In the genomic region with DNA sequence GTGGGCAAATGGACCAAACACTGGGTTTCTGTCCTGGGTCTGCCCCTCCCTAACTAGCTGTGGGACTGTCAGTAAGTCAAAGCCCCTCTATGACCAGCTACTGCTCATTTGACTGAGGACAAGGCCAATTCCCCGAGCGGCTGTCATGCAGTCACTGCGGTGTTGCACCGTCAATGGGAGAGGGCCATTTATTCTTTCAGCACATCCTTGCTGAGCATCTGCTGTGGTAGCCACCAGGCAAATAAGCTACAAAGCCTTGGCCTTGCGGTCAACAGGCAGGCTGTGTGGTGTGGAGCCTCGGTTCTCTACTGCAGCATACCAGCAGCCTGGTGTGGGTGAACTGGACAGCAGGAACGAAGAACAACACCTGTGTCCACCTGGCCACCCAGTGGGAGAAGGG, we compare ENCODE assay signal across 1 cellular context.
TF ChIP-seq lines count a peak whose summit lies in the region.

No MANE protein-coding gene starts in this region.

TF ChIP-seq in K562, 482 proteins besides CTCF, POLR2A, EP300 and RAD21 (continues in another document):
- TF ChIP-seq, protein P1, sequence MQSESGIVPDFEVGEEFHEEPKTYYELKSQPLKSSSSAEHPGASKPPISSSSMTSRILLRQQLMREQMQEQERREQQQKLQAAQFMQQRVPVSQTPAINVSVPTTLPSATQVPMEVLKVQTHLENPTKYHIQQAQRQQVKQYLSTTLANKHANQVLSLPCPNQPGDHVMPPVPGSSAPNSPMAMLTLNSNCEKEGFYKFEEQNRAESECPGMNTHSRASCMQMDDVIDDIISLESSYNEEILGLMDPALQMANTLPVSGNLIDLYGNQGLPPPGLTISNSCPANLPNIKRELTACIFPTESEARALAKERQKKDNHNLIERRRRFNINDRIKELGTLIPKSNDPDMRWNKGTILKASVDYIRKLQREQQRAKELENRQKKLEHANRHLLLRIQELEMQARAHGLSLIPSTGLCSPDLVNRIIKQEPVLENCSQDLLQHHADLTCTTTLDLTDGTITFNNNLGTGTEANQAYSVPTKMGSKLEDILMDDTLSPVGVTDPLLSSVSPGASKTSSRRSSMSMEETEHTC (IDR thresholded peaks at IDR 0.05) = no peak
- TF ChIP-seq, protein P2, sequence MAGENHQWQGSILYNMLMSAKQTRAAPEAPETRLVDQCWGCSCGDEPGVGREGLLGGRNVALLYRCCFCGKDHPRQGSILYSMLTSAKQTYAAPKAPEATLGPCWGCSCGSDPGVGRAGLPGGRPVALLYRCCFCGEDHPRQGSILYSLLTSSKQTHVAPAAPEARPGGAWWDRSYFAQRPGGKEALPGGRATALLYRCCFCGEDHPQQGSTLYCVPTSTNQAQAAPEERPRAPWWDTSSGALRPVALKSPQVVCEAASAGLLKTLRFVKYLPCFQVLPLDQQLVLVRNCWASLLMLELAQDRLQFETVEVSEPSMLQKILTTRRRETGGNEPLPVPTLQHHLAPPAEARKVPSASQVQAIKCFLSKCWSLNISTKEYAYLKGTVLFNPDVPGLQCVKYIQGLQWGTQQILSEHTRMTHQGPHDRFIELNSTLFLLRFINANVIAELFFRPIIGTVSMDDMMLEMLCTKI (IDR thresholded peaks at IDR 0.05; ENCODE audit: partially characterized antibody) = no peak
- TF ChIP-seq, protein P3, sequence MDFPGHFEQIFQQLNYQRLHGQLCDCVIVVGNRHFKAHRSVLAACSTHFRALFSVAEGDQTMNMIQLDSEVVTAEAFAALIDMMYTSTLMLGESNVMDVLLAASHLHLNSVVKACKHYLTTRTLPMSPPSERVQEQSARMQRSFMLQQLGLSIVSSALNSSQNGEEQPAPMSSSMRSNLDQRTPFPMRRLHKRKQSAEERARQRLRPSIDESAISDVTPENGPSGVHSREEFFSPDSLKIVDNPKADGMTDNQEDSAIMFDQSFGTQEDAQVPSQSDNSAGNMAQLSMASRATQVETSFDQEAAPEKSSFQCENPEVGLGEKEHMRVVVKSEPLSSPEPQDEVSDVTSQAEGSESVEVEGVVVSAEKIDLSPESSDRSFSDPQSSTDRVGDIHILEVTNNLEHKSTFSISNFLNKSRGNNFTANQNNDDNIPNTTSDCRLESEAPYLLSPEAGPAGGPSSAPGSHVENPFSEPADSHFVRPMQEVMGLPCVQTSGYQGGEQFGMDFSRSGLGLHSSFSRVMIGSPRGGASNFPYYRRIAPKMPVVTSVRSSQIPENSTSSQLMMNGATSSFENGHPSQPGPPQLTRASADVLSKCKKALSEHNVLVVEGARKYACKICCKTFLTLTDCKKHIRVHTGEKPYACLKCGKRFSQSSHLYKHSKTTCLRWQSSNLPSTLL (IDR thresholded peaks at IDR 0.05) = no peak
- TF ChIP-seq RB1 (IDR thresholded peaks at IDR 0.05; ENCODE audit: low read depth) (no peak), TEAD2 (tag; IDR thresholded peaks at IDR 0.05) (no peak), MAFG (tag; conservative IDR thresholded peaks at IDR 0.05) (no peak), ZNF57 (CRISPR knock-in tag; IDR thresholded peaks at IDR 0.05) (no peak), NR2C1 (IDR thresholded peaks at IDR 0.05) (no peak), NR2C1 (tag; IDR thresholded peaks at IDR 0.05) (no peak), SP2 (IDR thresholded peaks at IDR 0.05; ENCODE audit: extremely low read depth, low read depth, low read length, poor library complexity, severe bottlenecking) (peak; percentile 18), ZC3H4 (CRISPR knock-in tag; IDR thresholded peaks at IDR 0.05; ENCODE audit: borderline replicate concordance) (0 out of 2 replicates have a peak, but pooled peaks have one; percentile 28), GTF2E2 (tag; IDR thresholded peaks at IDR 0.05) (no peak), ZNF23 (CRISPR knock-in tag; IDR thresholded peaks at IDR 0.05) (no peak), PYGO2 (tag; IDR thresholded peaks at IDR 0.05) (no peak), NCOA1 (IDR thresholded peaks at IDR 0.05; ENCODE audit: low read depth) (no peak), HOXB6 (CRISPR knock-in tag; IDR thresholded peaks at IDR 0.05; ENCODE audit: borderline replicate concordance) (no peak), ZNF707 (CRISPR knock-in tag; conservative IDR thresholded peaks at IDR 0.05) (no peak), YBX1 (IDR thresholded peaks at IDR 0.05) (no peak), NFRKB (IDR thresholded peaks at IDR 0.05; ENCODE audit: low read depth) (no peak), HDAC1 (IDR thresholded peaks at IDR 0.05) (no peak), PHTF2 (CRISPR knock-in tag; IDR thresholded peaks at IDR 0.05) (no peak), ZFP1 (CRISPR knock-in tag; IDR thresholded peaks at IDR 0.05) (no peak), STAT5A (IDR thresholded peaks at IDR 0.05; ENCODE audit: borderline replicate concordance, low read length) (no peak), ZNF445 (CRISPR knock-in tag; IDR thresholded peaks at IDR 0.05; ENCODE audit: low read depth) (no peak), KHSRP (IDR thresholded peaks at IDR 0.05) (no peak), BACH1 (tag; IDR thresholded peaks at IDR 0.05) (no peak), MEF2D (tag; conservative IDR thresholded peaks at IDR 0.05; ENCODE audit: low read depth) (no peak), HCFC1 (IDR thresholded peaks at IDR 0.05; ENCODE audit: low read depth, low read length) (no peak)
- TF ChIP-seq, protein P4, sequence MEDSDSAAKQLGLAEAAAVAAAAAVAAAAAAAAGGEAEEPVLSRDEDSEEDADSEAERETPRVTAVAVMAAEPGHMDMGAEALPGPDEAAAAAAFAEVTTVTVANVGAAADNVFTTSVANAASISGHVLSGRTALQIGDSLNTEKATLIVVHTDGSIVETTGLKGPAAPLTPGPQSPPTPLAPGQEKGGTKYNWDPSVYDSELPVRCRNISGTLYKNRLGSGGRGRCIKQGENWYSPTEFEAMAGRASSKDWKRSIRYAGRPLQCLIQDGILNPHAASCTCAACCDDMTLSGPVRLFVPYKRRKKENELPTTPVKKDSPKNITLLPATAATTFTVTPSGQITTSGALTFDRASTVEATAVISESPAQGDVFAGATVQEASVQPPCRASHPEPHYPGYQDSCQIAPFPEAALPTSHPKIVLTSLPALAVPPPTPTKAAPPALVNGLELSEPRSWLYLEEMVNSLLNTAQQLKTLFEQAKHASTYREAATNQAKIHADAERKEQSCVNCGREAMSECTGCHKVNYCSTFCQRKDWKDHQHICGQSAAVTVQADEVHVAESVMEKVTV (CRISPR knock-in tag; IDR thresholded peaks at IDR 0.05) = no peak
- TF ChIP-seq, protein P5, sequence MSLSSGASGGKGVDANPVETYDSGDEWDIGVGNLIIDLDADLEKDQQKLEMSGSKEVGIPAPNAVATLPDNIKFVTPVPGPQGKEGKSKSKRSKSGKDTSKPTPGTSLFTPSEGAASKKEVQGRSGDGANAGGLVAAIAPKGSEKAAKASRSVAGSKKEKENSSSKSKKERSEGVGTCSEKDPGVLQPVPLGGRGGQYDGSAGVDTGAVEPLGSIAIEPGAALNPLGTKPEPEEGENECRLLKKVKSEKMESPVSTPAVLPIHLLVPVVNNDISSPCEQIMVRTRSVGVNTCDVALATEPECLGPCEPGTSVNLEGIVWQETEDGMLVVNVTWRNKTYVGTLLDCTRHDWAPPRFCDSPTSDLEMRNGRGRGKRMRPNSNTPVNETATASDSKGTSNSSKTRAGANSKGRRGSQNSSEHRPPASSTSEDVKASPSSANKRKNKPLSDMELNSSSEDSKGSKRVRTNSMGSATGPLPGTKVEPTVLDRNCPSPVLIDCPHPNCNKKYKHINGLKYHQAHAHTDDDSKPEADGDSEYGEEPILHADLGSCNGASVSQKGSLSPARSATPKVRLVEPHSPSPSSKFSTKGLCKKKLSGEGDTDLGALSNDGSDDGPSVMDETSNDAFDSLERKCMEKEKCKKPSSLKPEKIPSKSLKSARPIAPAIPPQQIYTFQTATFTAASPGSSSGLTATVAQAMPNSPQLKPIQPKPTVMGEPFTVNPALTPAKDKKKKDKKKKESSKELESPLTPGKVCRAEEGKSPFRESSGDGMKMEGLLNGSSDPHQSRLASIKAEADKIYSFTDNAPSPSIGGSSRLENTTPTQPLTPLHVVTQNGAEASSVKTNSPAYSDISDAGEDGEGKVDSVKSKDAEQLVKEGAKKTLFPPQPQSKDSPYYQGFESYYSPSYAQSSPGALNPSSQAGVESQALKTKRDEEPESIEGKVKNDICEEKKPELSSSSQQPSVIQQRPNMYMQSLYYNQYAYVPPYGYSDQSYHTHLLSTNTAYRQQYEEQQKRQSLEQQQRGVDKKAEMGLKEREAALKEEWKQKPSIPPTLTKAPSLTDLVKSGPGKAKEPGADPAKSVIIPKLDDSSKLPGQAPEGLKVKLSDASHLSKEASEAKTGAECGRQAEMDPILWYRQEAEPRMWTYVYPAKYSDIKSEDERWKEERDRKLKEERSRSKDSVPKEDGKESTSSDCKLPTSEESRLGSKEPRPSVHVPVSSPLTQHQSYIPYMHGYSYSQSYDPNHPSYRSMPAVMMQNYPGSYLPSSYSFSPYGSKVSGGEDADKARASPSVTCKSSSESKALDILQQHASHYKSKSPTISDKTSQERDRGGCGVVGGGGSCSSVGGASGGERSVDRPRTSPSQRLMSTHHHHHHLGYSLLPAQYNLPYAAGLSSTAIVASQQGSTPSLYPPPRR (CRISPR knock-in tag; IDR thresholded peaks at IDR 0.05; ENCODE audit: borderline replicate concordance) = no peak
- TF ChIP-seq, protein P6, sequence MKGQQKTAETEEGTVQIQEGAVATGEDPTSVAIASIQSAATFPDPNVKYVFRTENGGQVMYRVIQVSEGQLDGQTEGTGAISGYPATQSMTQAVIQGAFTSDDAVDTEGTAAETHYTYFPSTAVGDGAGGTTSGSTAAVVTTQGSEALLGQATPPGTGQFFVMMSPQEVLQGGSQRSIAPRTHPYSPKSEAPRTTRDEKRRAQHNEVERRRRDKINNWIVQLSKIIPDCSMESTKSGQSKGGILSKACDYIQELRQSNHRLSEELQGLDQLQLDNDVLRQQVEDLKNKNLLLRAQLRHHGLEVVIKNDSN (CRISPR knock-in tag; IDR thresholded peaks at IDR 0.05) = no peak; the same call in 1 of the 2 replicates
- TF ChIP-seq, protein P7, sequence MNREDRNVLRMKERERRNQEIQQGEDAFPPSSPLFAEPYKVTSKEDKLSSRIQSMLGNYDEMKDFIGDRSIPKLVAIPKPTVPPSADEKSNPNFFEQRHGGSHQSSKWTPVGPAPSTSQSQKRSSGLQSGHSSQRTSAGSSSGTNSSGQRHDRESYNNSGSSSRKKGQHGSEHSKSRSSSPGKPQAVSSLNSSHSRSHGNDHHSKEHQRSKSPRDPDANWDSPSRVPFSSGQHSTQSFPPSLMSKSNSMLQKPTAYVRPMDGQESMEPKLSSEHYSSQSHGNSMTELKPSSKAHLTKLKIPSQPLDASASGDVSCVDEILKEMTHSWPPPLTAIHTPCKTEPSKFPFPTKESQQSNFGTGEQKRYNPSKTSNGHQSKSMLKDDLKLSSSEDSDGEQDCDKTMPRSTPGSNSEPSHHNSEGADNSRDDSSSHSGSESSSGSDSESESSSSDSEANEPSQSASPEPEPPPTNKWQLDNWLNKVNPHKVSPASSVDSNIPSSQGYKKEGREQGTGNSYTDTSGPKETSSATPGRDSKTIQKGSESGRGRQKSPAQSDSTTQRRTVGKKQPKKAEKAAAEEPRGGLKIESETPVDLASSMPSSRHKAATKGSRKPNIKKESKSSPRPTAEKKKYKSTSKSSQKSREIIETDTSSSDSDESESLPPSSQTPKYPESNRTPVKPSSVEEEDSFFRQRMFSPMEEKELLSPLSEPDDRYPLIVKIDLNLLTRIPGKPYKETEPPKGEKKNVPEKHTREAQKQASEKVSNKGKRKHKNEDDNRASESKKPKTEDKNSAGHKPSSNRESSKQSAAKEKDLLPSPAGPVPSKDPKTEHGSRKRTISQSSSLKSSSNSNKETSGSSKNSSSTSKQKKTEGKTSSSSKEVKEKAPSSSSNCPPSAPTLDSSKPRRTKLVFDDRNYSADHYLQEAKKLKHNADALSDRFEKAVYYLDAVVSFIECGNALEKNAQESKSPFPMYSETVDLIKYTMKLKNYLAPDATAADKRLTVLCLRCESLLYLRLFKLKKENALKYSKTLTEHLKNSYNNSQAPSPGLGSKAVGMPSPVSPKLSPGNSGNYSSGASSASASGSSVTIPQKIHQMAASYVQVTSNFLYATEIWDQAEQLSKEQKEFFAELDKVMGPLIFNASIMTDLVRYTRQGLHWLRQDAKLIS (CRISPR knock-in tag; IDR thresholded peaks at IDR 0.05) = no peak
- TF ChIP-seq, protein P8, sequence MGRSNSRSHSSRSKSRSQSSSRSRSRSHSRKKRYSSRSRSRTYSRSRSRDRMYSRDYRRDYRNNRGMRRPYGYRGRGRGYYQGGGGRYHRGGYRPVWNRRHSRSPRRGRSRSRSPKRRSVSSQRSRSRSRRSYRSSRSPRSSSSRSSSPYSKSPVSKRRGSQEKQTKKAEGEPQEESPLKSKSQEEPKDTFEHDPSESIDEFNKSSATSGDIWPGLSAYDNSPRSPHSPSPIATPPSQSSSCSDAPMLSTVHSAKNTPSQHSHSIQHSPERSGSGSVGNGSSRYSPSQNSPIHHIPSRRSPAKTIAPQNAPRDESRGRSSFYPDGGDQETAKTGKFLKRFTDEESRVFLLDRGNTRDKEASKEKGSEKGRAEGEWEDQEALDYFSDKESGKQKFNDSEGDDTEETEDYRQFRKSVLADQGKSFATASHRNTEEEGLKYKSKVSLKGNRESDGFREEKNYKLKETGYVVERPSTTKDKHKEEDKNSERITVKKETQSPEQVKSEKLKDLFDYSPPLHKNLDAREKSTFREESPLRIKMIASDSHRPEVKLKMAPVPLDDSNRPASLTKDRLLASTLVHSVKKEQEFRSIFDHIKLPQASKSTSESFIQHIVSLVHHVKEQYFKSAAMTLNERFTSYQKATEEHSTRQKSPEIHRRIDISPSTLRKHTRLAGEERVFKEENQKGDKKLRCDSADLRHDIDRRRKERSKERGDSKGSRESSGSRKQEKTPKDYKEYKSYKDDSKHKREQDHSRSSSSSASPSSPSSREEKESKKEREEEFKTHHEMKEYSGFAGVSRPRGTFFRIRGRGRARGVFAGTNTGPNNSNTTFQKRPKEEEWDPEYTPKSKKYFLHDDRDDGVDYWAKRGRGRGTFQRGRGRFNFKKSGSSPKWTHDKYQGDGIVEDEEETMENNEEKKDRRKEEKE (IDR thresholded peaks at IDR 0.05; ENCODE audit: borderline replicate concordance in 1 of 2, control insufficient read depth in 1 of 2, low read depth in 2 of 2, low read length in 1 of 2) = no peak
- TF ChIP-seq, protein P9, sequence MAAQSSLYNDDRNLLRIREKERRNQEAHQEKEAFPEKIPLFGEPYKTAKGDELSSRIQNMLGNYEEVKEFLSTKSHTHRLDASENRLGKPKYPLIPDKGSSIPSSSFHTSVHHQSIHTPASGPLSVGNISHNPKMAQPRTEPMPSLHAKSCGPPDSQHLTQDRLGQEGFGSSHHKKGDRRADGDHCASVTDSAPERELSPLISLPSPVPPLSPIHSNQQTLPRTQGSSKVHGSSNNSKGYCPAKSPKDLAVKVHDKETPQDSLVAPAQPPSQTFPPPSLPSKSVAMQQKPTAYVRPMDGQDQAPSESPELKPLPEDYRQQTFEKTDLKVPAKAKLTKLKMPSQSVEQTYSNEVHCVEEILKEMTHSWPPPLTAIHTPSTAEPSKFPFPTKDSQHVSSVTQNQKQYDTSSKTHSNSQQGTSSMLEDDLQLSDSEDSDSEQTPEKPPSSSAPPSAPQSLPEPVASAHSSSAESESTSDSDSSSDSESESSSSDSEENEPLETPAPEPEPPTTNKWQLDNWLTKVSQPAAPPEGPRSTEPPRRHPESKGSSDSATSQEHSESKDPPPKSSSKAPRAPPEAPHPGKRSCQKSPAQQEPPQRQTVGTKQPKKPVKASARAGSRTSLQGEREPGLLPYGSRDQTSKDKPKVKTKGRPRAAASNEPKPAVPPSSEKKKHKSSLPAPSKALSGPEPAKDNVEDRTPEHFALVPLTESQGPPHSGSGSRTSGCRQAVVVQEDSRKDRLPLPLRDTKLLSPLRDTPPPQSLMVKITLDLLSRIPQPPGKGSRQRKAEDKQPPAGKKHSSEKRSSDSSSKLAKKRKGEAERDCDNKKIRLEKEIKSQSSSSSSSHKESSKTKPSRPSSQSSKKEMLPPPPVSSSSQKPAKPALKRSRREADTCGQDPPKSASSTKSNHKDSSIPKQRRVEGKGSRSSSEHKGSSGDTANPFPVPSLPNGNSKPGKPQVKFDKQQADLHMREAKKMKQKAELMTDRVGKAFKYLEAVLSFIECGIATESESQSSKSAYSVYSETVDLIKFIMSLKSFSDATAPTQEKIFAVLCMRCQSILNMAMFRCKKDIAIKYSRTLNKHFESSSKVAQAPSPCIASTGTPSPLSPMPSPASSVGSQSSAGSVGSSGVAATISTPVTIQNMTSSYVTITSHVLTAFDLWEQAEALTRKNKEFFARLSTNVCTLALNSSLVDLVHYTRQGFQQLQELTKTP (IDR thresholded peaks at IDR 0.05; ENCODE audit: low read depth in 1 of 2, partially characterized antibody in 2 of 2) = no peak
